In genomic region chr6:14286144-14286543, GRCh38 we compare ENCODE assay signal across 13 cellular contexts.
DNase-seq lines count a peak whose midpoint lies in the region; ATAC-seq and TF ChIP-seq lines count a peak whose summit lies in the region.
"Had no signal": no experiment of that assay in that cellular context is flagged by ENCODE, and none has a peak within 500 bp of the region (broad histone marks: within the 10 kb centered on the region; RNA-seq: fewer than 3 reads in every experiment).

No MANE protein-coding gene starts in this region.

- in situ Hi-C loops in GM13976 (cut with MboI; ENCODE audit: low sequenced_read_pairs, unreplicated experiment): no loop called here

- POLR2A ChIA-PET in CD8-positive, alpha-beta T cell (lab: Charles Lee): no interaction called here

- peaks cover 17% of the 10 kb centered on the region for H3K4me1 Mint-ChIP-seq in CD8-positive, alpha-beta T cell (ENCODE audit: low read depth)

- intact Hi-C loops in CD8-positive, alpha-beta T cell (cut with DNase I, micrococcal nuclease): no loop called here

- no peaks in the 10 kb centered on the region for H3K36me3 ChIP-seq in CD8-positive, alpha-beta T cell (ENCODE audit: insufficient read depth, low read length)

- no peak overlapping the region for H3K27ac Mint-ChIP-seq in CD8-positive, alpha-beta T cell
- H3K27ac Mint-ChIP-seq: activated CD4-positive, alpha-beta T cell treated with anti-CD3 and anti-CD28 coated beads, Interleukin-2, amount 10 ng/mL, durations not matched to agents 24 days and 14 days had no signal

- no peak for TF ChIP-seq CTCF in choroid plexus epithelial cell (conservative IDR thresholded peaks at IDR 0.05; ENCODE audit: low read depth, low read length)
- no peak for TF ChIP-seq CTCF in CD8-positive, alpha-beta T cell (IDR thresholded peaks at IDR 0.05)
- no peak for TF ChIP-seq CTCF in GM13976 (IDR thresholded peaks at IDR 0.05; ENCODE audit: borderline replicate concordance, control extremely low read depth, extremely low read depth, insufficient read depth, missing control alignments)

- peaks cover 12% of the 10 kb centered on the region for H3K4me1 ChIP-seq in CD8-positive, alpha-beta T cell (ENCODE audit: insufficient read depth, low read length)
- H3K4me1 ChIP-seq: psoas muscle had no signal

- no peak overlapping the region for H3K4me3 Mint-ChIP-seq in CD8-positive, alpha-beta T cell
- H3K4me3 Mint-ChIP-seq: activated CD4-positive, alpha-beta T cell treated with anti-CD3 and anti-CD28 coated beads, Interleukin-2, amount 10 ng/mL, durations not matched to agents 24 days and 14 days had no signal

- no peaks in the 10 kb centered on the region for H3K27me3 ChIP-seq in CD8-positive, alpha-beta T cell (ENCODE audit: insufficient read depth, low read length)

- no peak overlapping the region for H3K27ac ChIP-seq in CD8-positive, alpha-beta T cell (ENCODE audit: low read depth, low read length)
- H3K27ac ChIP-seq: psoas muscle had no signal

- H3K9me3 ChIP-seq in CD8-positive, alpha-beta T cell (ENCODE audit: low read length): no peaks in the 10 kb centered on the region
- H3K9me3 ChIP-seq: psoas muscle had no signal

- no peaks in the 10 kb centered on the region for H3K27me3 Mint-ChIP-seq in CD8-positive, alpha-beta T cell (ENCODE audit: low read depth)
- H3K27me3 Mint-ChIP-seq: activated CD4-positive, alpha-beta T cell treated with anti-CD3 and anti-CD28 coated beads, Interleukin-2, amount 10 ng/mL, durations not matched to agents 24 days and 14 days had no signal

- ATAC-seq in CD8-positive, alpha-beta T cell: no peak
- ATAC-seq in GM18511 (IDR thresholded peaks at IDR 0.05; ENCODE audit: unreplicated experiment): no peak
- ATAC-seq in GM18861 (IDR thresholded peaks at IDR 0.05; ENCODE audit: unreplicated experiment): no peak
- ATAC-seq: left lobe of liver, psoas muscle had no signal

- DNase-seq in AG20443 (ENCODE audit: low spot score) (peak; percentile 90), LoVo (ENCODE audit: low spot score) (peak; percentile 12), choroid plexus epithelial cell (ENCODE audit: low read depth) (peak; percentile 91), mucosa of gallbladder (ENCODE audit: low spot score) (peak; percentile 30), GM13976 (ENCODE audit: low spot score) (no peak)
- DNase-seq in CD8-positive, alpha-beta T cell: no peak
- DNase-seq: activated CD4-positive, alpha-beta T cell treated with anti-CD3 and anti-CD28 coated beads, Interleukin-2, amount 10 ng/mL, durations not matched to agents 24 days and 14 days; activated naive CD4-positive, alpha-beta T cell treated with anti-CD3 and anti-CD28 coated beads, Interleukin-2, amount 50 U/mL, for 16 hours; NCI-H510A; psoas muscle had no signal

- no peak overlapping the region for H3K4me3 ChIP-seq in choroid plexus epithelial cell (ENCODE audit: low read depth, low read length)
- no peak overlapping the region for H3K4me3 ChIP-seq in CD8-positive, alpha-beta T cell (ENCODE audit: low read depth, low read length)
- H3K4me3 ChIP-seq: psoas muscle had no signal

- CTCF ChIA-PET in CD8-positive, alpha-beta T cell (lab: Charles Lee): interaction anchor here (0.9 kb wide), 1 partner anchor 1337 kb away, joined by 3 read pairs; no protein-coding TSS in a partner anchor

- no peaks in the 10 kb centered on the region for H3K9me3 Mint-ChIP-seq in CD8-positive, alpha-beta T cell

- no peaks in the 10 kb centered on the region for H3K36me3 Mint-ChIP-seq in CD8-positive, alpha-beta T cell

Comparison
In these comparisons a context has a peak if more than half of its experiments do, and no peak if none do; other contexts are left out.
1. DNase-seq: peak in AG20443 (single experiment), LoVo (single experiment), choroid plexus epithelial cell (single experiment) and mucosa of gallbladder (single experiment); none in CD8-positive, alpha-beta T cell (0 of 7) and GM13976 (single experiment).